In genomic region chr6:148965287-148965686, GRCh38 we compare ENCODE assay signal across 1 cellular context.
TF ChIP-seq lines count a peak whose summit lies in the region.

No MANE protein-coding gene starts in this region.

TF ChIP-seq in SK-N-SH treated with all-trans-retinoic acid at 6 μM for 48 hours, 23 proteins besides CTCF, POLR2A, EP300 and RAD21 (continued from another document):
- TF ChIP-seq, protein P1, sequence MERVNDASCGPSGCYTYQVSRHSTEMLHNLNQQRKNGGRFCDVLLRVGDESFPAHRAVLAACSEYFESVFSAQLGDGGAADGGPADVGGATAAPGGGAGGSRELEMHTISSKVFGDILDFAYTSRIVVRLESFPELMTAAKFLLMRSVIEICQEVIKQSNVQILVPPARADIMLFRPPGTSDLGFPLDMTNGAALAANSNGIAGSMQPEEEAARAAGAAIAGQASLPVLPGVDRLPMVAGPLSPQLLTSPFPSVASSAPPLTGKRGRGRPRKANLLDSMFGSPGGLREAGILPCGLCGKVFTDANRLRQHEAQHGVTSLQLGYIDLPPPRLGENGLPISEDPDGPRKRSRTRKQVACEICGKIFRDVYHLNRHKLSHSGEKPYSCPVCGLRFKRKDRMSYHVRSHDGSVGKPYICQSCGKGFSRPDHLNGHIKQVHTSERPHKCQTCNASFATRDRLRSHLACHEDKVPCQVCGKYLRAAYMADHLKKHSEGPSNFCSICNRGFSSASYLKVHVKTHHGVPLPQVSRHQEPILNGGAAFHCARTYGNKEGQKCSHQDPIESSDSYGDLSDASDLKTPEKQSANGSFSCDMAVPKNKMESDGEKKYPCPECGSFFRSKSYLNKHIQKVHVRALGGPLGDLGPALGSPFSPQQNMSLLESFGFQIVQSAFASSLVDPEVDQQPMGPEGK (CRISPR knock-in tag; IDR thresholded peaks at IDR 0.05; ENCODE audit: borderline replicate concordance): no peak
- no peak for TF ChIP-seq CSRNP3 (CRISPR knock-in tag; IDR thresholded peaks at IDR 0.05)
- TF ChIP-seq, protein P2, sequence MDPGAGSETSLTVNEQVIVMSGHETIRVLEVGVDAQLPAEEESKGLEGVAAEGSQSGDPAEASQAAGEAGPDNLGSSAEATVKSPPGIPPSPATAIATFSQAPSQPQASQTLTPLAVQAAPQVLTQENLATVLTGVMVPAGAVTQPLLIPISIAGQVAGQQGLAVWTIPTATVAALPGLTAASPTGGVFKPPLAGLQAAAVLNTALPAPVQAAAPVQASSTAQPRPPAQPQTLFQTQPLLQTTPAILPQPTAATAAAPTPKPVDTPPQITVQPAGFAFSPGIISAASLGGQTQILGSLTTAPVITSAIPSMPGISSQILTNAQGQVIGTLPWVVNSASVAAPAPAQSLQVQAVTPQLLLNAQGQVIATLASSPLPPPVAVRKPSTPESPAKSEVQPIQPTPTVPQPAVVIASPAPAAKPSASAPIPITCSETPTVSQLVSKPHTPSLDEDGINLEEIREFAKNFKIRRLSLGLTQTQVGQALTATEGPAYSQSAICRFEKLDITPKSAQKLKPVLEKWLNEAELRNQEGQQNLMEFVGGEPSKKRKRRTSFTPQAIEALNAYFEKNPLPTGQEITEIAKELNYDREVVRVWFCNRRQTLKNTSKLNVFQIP (CRISPR knock-in tag; IDR thresholded peaks at IDR 0.05; ENCODE audit: borderline replicate concordance, low read depth): no peak
- TF ChIP-seq, protein P3, sequence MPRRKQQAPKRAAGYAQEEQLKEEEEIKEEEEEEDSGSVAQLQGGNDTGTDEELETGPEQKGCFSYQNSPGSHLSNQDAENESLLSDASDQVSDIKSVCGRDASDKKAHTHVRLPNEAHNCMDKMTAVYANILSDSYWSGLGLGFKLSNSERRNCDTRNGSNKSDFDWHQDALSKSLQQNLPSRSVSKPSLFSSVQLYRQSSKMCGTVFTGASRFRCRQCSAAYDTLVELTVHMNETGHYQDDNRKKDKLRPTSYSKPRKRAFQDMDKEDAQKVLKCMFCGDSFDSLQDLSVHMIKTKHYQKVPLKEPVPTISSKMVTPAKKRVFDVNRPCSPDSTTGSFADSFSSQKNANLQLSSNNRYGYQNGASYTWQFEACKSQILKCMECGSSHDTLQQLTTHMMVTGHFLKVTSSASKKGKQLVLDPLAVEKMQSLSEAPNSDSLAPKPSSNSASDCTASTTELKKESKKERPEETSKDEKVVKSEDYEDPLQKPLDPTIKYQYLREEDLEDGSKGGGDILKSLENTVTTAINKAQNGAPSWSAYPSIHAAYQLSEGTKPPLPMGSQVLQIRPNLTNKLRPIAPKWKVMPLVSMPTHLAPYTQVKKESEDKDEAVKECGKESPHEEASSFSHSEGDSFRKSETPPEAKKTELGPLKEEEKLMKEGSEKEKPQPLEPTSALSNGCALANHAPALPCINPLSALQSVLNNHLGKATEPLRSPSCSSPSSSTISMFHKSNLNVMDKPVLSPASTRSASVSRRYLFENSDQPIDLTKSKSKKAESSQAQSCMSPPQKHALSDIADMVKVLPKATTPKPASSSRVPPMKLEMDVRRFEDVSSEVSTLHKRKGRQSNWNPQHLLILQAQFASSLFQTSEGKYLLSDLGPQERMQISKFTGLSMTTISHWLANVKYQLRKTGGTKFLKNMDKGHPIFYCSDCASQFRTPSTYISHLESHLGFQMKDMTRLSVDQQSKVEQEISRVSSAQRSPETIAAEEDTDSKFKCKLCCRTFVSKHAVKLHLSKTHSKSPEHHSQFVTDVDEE (CRISPR knock-in tag; IDR thresholded peaks at IDR 0.05): no peak
- TF ChIP-seq, protein P4, sequence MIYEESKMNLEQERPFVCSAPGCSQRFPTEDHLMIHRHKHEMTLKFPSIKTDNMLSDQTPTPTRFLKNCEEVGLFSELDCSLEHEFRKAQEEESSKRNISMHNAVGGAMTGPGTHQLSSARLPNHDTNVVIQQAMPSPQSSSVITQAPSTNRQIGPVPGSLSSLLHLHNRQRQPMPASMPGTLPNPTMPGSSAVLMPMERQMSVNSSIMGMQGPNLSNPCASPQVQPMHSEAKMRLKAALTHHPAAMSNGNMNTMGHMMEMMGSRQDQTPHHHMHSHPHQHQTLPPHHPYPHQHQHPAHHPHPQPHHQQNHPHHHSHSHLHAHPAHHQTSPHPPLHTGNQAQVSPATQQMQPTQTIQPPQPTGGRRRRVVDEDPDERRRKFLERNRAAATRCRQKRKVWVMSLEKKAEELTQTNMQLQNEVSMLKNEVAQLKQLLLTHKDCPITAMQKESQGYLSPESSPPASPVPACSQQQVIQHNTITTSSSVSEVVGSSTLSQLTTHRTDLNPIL (CRISPR knock-in tag; IDR thresholded peaks at IDR 0.05; ENCODE audit: low read depth): no peak
